In the genomic region with DNA sequence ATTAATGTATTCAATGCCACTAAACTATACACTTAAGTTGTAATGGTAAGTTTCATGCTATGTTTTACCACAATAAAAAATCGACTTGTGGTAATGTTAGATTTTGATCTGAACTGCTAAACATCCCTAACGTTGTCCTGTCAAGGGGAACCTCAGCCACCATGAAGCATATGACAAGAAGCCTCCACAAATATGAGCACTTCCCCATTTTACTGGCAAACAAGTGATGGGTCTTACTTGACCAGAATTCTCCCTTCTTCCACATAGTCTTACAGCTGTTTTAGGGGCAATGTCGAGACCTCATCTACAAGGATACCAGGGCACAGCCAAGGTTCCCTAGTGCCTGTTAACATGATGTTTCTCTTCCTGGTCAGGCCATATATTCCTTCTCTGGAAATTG, we compare ENCODE assay signal across 17 cellular contexts.
"Had no signal": no experiment of that assay in that cellular context is flagged by ENCODE, and none has a peak within 500 bp of the region (broad histone marks: within the 10 kb centered on the region; RNA-seq: fewer than 3 reads in every experiment).

No MANE protein-coding gene starts in this region.

- H3K4me1 Mint-ChIP-seq: naive B cell; nephron; stimulated activated effector memory CD8-positive, alpha-beta T cell treated with anti-CD3 and anti-CD28 coated beads, Interleukin-12 subunit alpha, Interleukin-12 subunit beta, amount 100 ng/mL, for 72 hours had no signal

- H3K36me3 Mint-ChIP-seq: naive B cell; stimulated activated effector memory CD8-positive, alpha-beta T cell treated with anti-CD3 and anti-CD28 coated beads, Interleukin-12 subunit alpha, Interleukin-12 subunit beta, amount 100 ng/mL, for 72 hours; type B pancreatic cell had no signal

- ATAC-seq: esophagus mucosa; left colon; stimulated activated effector memory CD8-positive, alpha-beta T cell treated with anti-CD3 and anti-CD28 coated beads, Interleukin-12 subunit alpha, Interleukin-12 subunit beta, amount 100 ng/mL, for 72 hours; stimulated activated naive CD8-positive, alpha-beta T cell treated with anti-CD3 and anti-CD28 coated beads, Interleukin-15, Interleukin-2, amounts not matched to agents 100 U/mL and 50 U/mL, for 24 hours had no signal

- DNase-seq: effector memory CD4-positive, alpha-beta T cell; heart left ventricle; hippocampal formation; left colon; left ventricle myocardium superior; naive B cell; psoas muscle; retina; right lobe of liver; stimulated activated CD4-positive, alpha-beta T cell treated with anti-CD3 and anti-CD28 coated beads, Interleukin-4, amount 100 ng/mL, for 1 hour; stimulated activated CD8-positive, alpha-beta memory T cell treated with anti-CD3 and anti-CD28 coated beads, Interleukin-4, amount 100 ng/mL, for 48 hours; stimulated activated naive CD8-positive, alpha-beta T cell treated with anti-CD3 and anti-CD28 coated beads, Interleukin-15, Interleukin-2, amounts not matched to agents 100 U/mL and 50 U/mL, for 24 hours; thyroid gland had no signal

- H3K9me3 Mint-ChIP-seq: nephron; stimulated activated effector memory CD8-positive, alpha-beta T cell treated with anti-CD3 and anti-CD28 coated beads, Interleukin-12 subunit alpha, Interleukin-12 subunit beta, amount 100 ng/mL, for 72 hours; type B pancreatic cell had no signal

- H3K4me3 Mint-ChIP-seq: naive B cell; nephron; stimulated activated effector memory CD8-positive, alpha-beta T cell treated with anti-CD3 and anti-CD28 coated beads, Interleukin-12 subunit alpha, Interleukin-12 subunit beta, amount 100 ng/mL, for 72 hours; type B pancreatic cell had no signal

- H3K27ac Mint-ChIP-seq: naive B cell; nephron; stimulated activated effector memory CD8-positive, alpha-beta T cell treated with anti-CD3 and anti-CD28 coated beads, Interleukin-12 subunit alpha, Interleukin-12 subunit beta, amount 100 ng/mL, for 72 hours; type B pancreatic cell had no signal

- H3K27me3 Mint-ChIP-seq: naive B cell, type B pancreatic cell had no signal
